Comparison of ENCODE assay signal across 8 cellular contexts in genomic region chr13:24271611-24272451, GRCh38. TPM values are rescaled to one million over a fixed set of nuclear protein-coding genes. Genes with fewer than 3 reads are reported as not detected.
DNase-seq lines count a peak whose midpoint lies in the region; ATAC-seq, FAIRE-seq and TF ChIP-seq lines count a peak whose summit lies in the region.

No MANE protein-coding gene starts in this region.

- FAIRE-seq in islet of Langerhans (lab: Jason Lieb, UNC) (peak; percentile 68), small intestine (lab: Jason Lieb, UNC) (no peak), H54 (lab: Jason Lieb, UNC) (no peak)

- TF ChIP-seq POLR2A in GM19099 (IDR thresholded peaks at IDR 0.05; ENCODE audit: extremely low read depth, insufficient read length, low read depth) (peak; percentile 28), H54 (IDR thresholded peaks at IDR 0.05; ENCODE audit: low read depth, low read length) (no peak)

- H3K4me3 ChIP-seq in brain microvascular endothelial cell (ENCODE audit: low read depth, low read length): peak overlapping the region; percentile 53
- H3K4me3 ChIP-seq in small intestine (ENCODE audit: low read depth in 1 of 2, low read length in 2 of 2): peak overlapping the region in 1 of 2 donors; percentile 47

- no peak for TF ChIP-seq CTCF in brain microvascular endothelial cell (IDR thresholded peaks at IDR 0.05; ENCODE audit: low read depth, low read length, missing control alignments)

- H3K27ac ChIP-seq in brain microvascular endothelial cell: peak overlapping the region; percentile 35
- H3K27ac ChIP-seq in small intestine (ENCODE audit: low read depth in 1 of 2, low read length in 1 of 2): peak overlapping the region; percentile 95 to 97

- DNase-seq in ACHN (peak; percentile 62), T-helper 9 cell (peak; percentile 52), brain microvascular endothelial cell (peak; percentile 78), small intestine (peak; percentile 72), H54 (ENCODE audit: insufficient read length, low spot score) (no peak)

- H3K27me3 ChIP-seq in brain microvascular endothelial cell (replicated peaks) (no peaks in the 10 kb centered on the region), small intestine (ENCODE audit: control insufficient read depth in 2 of 2, insufficient read depth in 2 of 2, low read length in 2 of 2) (no peaks in the 10 kb centered on the region)

- peak; percentile 55 for ATAC-seq in HG03175 (IDR thresholded peaks at IDR 0.05; ENCODE audit: unreplicated experiment)

- peaks cover 6 to 18% of the 10 kb centered on the region in 2 donors for H3K4me1 ChIP-seq in small intestine (ENCODE audit: control insufficient read depth in 2 of 2, insufficient read depth in 1 of 2, low read depth in 1 of 2, low read length in 1 of 2)

- no peaks in the 10 kb centered on the region for H3K36me3 ChIP-seq in brain microvascular endothelial cell (replicated peaks)
- no peaks in the 10 kb centered on the region for H3K36me3 ChIP-seq in small intestine (ENCODE audit: control insufficient read depth in 2 of 2, insufficient read depth in 2 of 2, low read length in 2 of 2)

- in situ Hi-C loops in ACHN (cut with HindIII; ENCODE audit: low pct_ligation_motif_present, low pct_unique_long_range_greater_than_20kb, low sequenced_read_pairs) (no loop called here), brain microvascular endothelial cell (cut with HindIII; ENCODE audit: low pct_ligation_motif_present, low sequenced_read_pairs) (no loop called here)

- 1 to 11% (median 3%) methylated on average over 25 of the region's 25 CpGs for WGBS in small intestine, 3 donors

- no peaks in the 10 kb centered on the region for H3K9me3 ChIP-seq in small intestine (ENCODE audit: control insufficient read depth, low read depth)

RNA-seq across cellular contexts. Expression of gene C1QTNF9, which starts 37.5 kb away (rescaled TPM):
- under 1 TPM in 1 of 3 donors, not detected in 2; 0.22 TPM for polyA plus RNA-seq in small intestine
